In the genomic region with DNA sequence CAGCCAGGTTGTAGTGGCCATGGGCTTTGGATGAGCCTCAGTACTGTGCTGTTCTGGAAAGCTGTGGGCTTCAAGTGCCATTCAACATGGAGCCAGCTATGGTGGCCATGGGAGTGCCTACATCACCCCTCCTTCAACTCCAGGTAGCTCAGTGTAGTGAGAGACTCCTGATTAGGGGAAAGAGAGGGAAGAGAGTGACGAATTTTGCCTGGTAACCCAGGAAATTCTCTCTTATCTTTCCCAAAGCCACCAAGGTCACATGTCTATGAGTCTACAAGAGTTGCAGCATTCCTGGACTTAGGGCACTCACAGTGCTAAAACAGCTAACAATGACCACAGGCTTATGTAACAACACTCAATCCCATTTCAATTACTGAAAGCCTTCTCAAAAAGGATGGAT, we compare ENCODE assay signal across 20 cellular contexts.
DNase-seq lines count a peak whose midpoint lies in the region; ATAC-seq and TF ChIP-seq lines count a peak whose summit lies in the region.
"Had no signal": no experiment of that assay in that cellular context is flagged by ENCODE, and none has a peak within 500 bp of the region (broad histone marks: within the 10 kb centered on the region; RNA-seq: fewer than 3 reads in every experiment).

No MANE protein-coding gene starts in this region.

- H3K23ac ChIP-seq in mesenchymal stem cell (ENCODE audit: low read length in 2 of 2): no peak overlapping the region

- H3K36me3 ChIP-seq in mesenchymal stem cell (ENCODE audit: control insufficient read depth in 1 of 2, insufficient read depth in 2 of 2, low read depth in 1 of 2, low read length in 2 of 2): no peaks in the 10 kb centered on the region
- H3K36me3 ChIP-seq: stomach, uterus had no signal

- peak overlapping the region in 1 of 2 experiments; percentile 35 for H3K4ac ChIP-seq in mesenchymal stem cell (ENCODE audit: low read depth in 1 of 2, low read length in 2 of 2)

- peak overlapping the region; percentile 52 for H4K91ac ChIP-seq in mesenchymal stem cell (ENCODE audit: low read length)

- no peak overlapping the region for H2BK15ac ChIP-seq in mesenchymal stem cell (ENCODE audit: low read depth, poor library complexity, severe bottlenecking)

- H2BK12ac ChIP-seq in mesenchymal stem cell (ENCODE audit: low read length in 2 of 2): no peak overlapping the region

- no peak overlapping the region for H2AK5ac ChIP-seq in mesenchymal stem cell (ENCODE audit: low read length, severe bottlenecking)

- H3K4me2 ChIP-seq in mesenchymal stem cell (ENCODE audit: low read length, poor library complexity, severe bottlenecking): no peak overlapping the region

- ATAC-seq in GM18870 (IDR thresholded peaks at IDR 0.05; ENCODE audit: unreplicated experiment): no peak
- ATAC-seq in GM18517 (IDR thresholded peaks at IDR 0.05; ENCODE audit: unreplicated experiment): no peak
- ATAC-seq in HG02981 (IDR thresholded peaks at IDR 0.05; ENCODE audit: unreplicated experiment): no peak
- ATAC-seq: activated T-cell treated with anti-CD3 and anti-CD28 coated beads, Interleukin-2, amount 50 U/mL, for 4 hours; Panc1; right cardiac atrium had no signal

- H3K14ac ChIP-seq in mesenchymal stem cell (ENCODE audit: low read length in 2 of 2): no peak overlapping the region

- peak overlapping the region in 1 of 2 experiments; percentile 40 for H3K18ac ChIP-seq in mesenchymal stem cell (ENCODE audit: low read depth in 1 of 2, low read length in 2 of 2)

- peaks cover 10% of the 10 kb centered on the region for H3K9me3 ChIP-seq in mesenchymal stem cell (ENCODE audit: control insufficient read depth, low read length)
- H3K9me3 ChIP-seq: Caco-2, uterus had no signal

- peaks cover under 1% of the 10 kb centered on the region for H3K4me1 ChIP-seq in mesenchymal stem cell (ENCODE audit: control insufficient read depth, insufficient read depth, low read depth, low read length)
- H3K4me1 ChIP-seq: Caco-2, stomach, uterus had no signal

- H3K79me1 ChIP-seq in mesenchymal stem cell (replicated peaks; ENCODE audit: low read length, poor library complexity, severe bottlenecking): no peaks in the 10 kb centered on the region

- H3K4me3 ChIP-seq in epithelial cell of esophagus (ENCODE audit: low read length) (no peak overlapping the region), mesenchymal stem cell (ENCODE audit: insufficient read depth in 1 of 2, low read depth in 1 of 2, low read length in 2 of 2) (no peak overlapping the region)
- H3K4me3 ChIP-seq: stomach, uterus had no signal

- H2BK120ac ChIP-seq in mesenchymal stem cell (ENCODE audit: low read depth, low read length): no peak overlapping the region

- H3K27ac ChIP-seq in mesenchymal stem cell (ENCODE audit: low read length, poor library complexity, severe bottlenecking): no peak overlapping the region
- H3K27ac ChIP-seq: stomach, uterus had no signal

- intact Hi-C loops in cardiac septum (cut with DNase I): no loop called here

- peak overlapping the region; percentile 19 for H4K8ac ChIP-seq in mesenchymal stem cell (ENCODE audit: low read length)

- peak; percentile 49 for DNase-seq in AG20443 (ENCODE audit: low spot score)
- DNase-seq in NCI-H226: peak; percentile 15
- peak; percentile 27 for DNase-seq in epithelial cell of esophagus (ENCODE audit: low read depth)
- peak; percentile 72 for DNase-seq in mesenchymal stem cell
- DNase-seq in cardiac septum (ENCODE audit: low spot score): no peak
- DNase-seq: activated CD4-positive, alpha-beta T cell treated with anti-CD3 and anti-CD28 coated beads, Interleukin-2, amount 50 U/mL, for 48 hours; activated T-cell treated with anti-CD3 and anti-CD28 coated beads, Interleukin-2, amount 50 U/mL, for 4 hours; AML-193; caudate nucleus; NCI-H1105; NCI-H2171; right cardiac atrium; stomach; SW 1271; uterus had no signal

- no peaks in the 10 kb centered on the region for H3K27me3 ChIP-seq in mesenchymal stem cell (ENCODE audit: control insufficient read depth in 1 of 2, insufficient read depth in 1 of 2, low read length in 2 of 2)
- H3K27me3 ChIP-seq: stomach, uterus had no signal

- H2AFZ ChIP-seq in mesenchymal stem cell (ENCODE audit: low read depth, low read length): no peak overlapping the region

- H2BK5ac ChIP-seq in mesenchymal stem cell (ENCODE audit: low read depth, low read length, poor library complexity, severe bottlenecking): no peak overlapping the region

- WGBS in mesenchymal stem cell: 0% methylated on average over 1 of the region's 1 CpG

- TF ChIP-seq CTCF in epithelial cell of esophagus (IDR thresholded peaks at IDR 0.05; ENCODE audit: insufficient read depth, low read depth, low read length, missing control alignments): no peak

- H3K9ac ChIP-seq in mesenchymal stem cell (ENCODE audit: low read length): no peak overlapping the region
